ENCODE assay signal across 8 cellular contexts in genomic region chr17:29293890-29294579, GRCh38. TPM values are rescaled to one million over a fixed set of nuclear protein-coding genes. Genes with fewer than 3 reads are reported as not detected.
DNase-seq lines count a peak whose midpoint lies in the region; ATAC-seq, FAIRE-seq and TF ChIP-seq lines count a peak whose summit lies in the region.

TSS of gene NUFIP2 (minus strand) at chr17:29294148. CDS start at chr17:29294059, 89 bp downstream.

- peak within 1 kb of the TSS; percentile 86 for H3K9ac ChIP-seq in Loucy (ENCODE audit: low read depth, low read length, poor library complexity, severe bottlenecking)

- H3K9me2 ChIP-seq in Loucy (replicated peaks; ENCODE audit: low read depth, low read length) = no peaks in the 10 kb centered on the region

- H3K4me2 ChIP-seq in Loucy (ENCODE audit: low read depth, low read length, poor library complexity, severe bottlenecking) = peak within 1 kb of the TSS; percentile 75

- H2AFZ ChIP-seq in Loucy (ENCODE audit: low read length) = peak within 1 kb of the TSS; percentile 94

- H3K4me1 Mint-ChIP-seq in naive thymus-derived CD8-positive, alpha-beta T cell = peaks cover 15 to 50% (median 40%) of the 10 kb centered on the region in 4 donors

- H3K79me2 ChIP-seq in Loucy (ENCODE audit: insufficient read depth, low read length) = peaks cover 48% of the 10 kb centered on the region

- peak within 1 kb of the TSS; percentile 97 to 100 (median 99) for H3K4me3 Mint-ChIP-seq in naive thymus-derived CD8-positive, alpha-beta T cell

- no peaks in the 10 kb centered on the region for H3K27me3 Mint-ChIP-seq in naive thymus-derived CD8-positive, alpha-beta T cell

- H3K4me1 ChIP-seq in Loucy (ENCODE audit: insufficient read depth, low read length, poor library complexity, severe bottlenecking) = peaks cover 39% of the 10 kb centered on the region

- peaks cover 43% of the 10 kb centered on the region for H4K20me1 ChIP-seq in Loucy (ENCODE audit: insufficient read depth, low read length, poor library complexity, severe bottlenecking)

- no peaks in the 10 kb centered on the region for H3K9me3 Mint-ChIP-seq in naive thymus-derived CD8-positive, alpha-beta T cell

- H3K27ac Mint-ChIP-seq in naive thymus-derived CD8-positive, alpha-beta T cell = peak within 1 kb of the TSS; percentile 97 to 99 (median 98)

- no peaks in the 10 kb centered on the region for H3K9me3 ChIP-seq in Loucy (ENCODE audit: insufficient read depth, low read depth, low read length)

- peaks cover 5% of the 10 kb centered on the region for H3K27me3 ChIP-seq in Loucy (ENCODE audit: insufficient read depth, low read length, poor library complexity, severe bottlenecking)

- peak; percentile 99 for DNase-seq in EL
- DNase-seq in H54 (ENCODE audit: insufficient read length, low spot score) = peak; percentile 99
- DNase-seq in activated T-helper 9 cell treated with anti-CD3 and anti-CD28 coated beads, Interleukin-2, amount 50 U/mL, for 16 hours (ENCODE audit: low read depth) = peak; percentile 98
- DNase-seq in fibroblast of mammary gland (ENCODE audit: low read depth) = peak; percentile 97
- DNase-seq in naive thymus-derived CD8-positive, alpha-beta T cell = peak; percentile 92 to 99 (median 98)
- DNase-seq in stimulated activated naive CD4-positive, alpha-beta T cell (lab: John Stamatoyannopoulos, UW) = peak; percentile 95 to 99 (median 98)

- H3K4me3 ChIP-seq in Loucy (ENCODE audit: low read length, poor library complexity, severe bottlenecking) (peak within 1 kb of the TSS; percentile 77), fibroblast of mammary gland (ENCODE audit: control insufficient read depth, low read depth, low read length) (peak within 1 kb of the TSS; percentile 97)

- peak; percentile 84 to 86 for ATAC-seq in naive thymus-derived CD8-positive, alpha-beta T cell

- peak; percentile 96 for FAIRE-seq in H54 (lab: Jason Lieb, UNC)

- H3K36me3 Mint-ChIP-seq in naive thymus-derived CD8-positive, alpha-beta T cell = peaks cover 0 to 16% (median 4%) of the 10 kb centered on the region in 3 donors

- peaks cover 10% of the 10 kb centered on the region for H3K36me3 ChIP-seq in Loucy (ENCODE audit: insufficient read depth, low read length)

- TF ChIP-seq CTCF in Loucy (conservative IDR thresholded peaks at IDR 0.05; ENCODE audit: low read length) (no peak), fibroblast of mammary gland (conservative IDR thresholded peaks at IDR 0.05; ENCODE audit: control insufficient read depth, insufficient read depth, low read depth, low read length) (no peak)

- TF ChIP-seq POLR2A in H54 (IDR thresholded peaks at IDR 0.05; ENCODE audit: low read depth, low read length) (peak; percentile 99), Raji (IDR thresholded peaks at IDR 0.05; ENCODE audit: insufficient read depth, low read depth, low read length) (peak; percentile 100)

- no peaks in the 10 kb centered on the region; the same call in 1 of the 2 replicates for H3F3A ChIP-seq in Loucy (ENCODE audit: low read depth)

- POLR2A ChIA-PET in naive thymus-derived CD8-positive, alpha-beta T cell (lab: Charles Lee) = interaction anchor here (0.5 to 2.7 kb wide), 29 partner anchors 8 to 723 kb away, joined by 3 to 21 read pairs (median 4); partner anchors contain the start of genes MYO18A, PHF12, PIGS and TAOK1

RNA-seq across cellular contexts. Expression of gene NUFIP2, which starts in this region (rescaled TPM):
- 10 to 100 TPM; 71.3 to 89.3 TPM for total RNA-seq in naive thymus-derived CD8-positive, alpha-beta T cell
- 10 to 100 TPM in 2 of 3 donors, 1 to 10 TPM in 1; 9.2 to 11.9 (median 11.5) TPM for polyA plus RNA-seq in naive thymus-derived CD8-positive, alpha-beta T cell

Comparison
In these comparisons a context has a peak if more than half of its experiments do, and no peak if none do; other contexts are left out.
1. Peak in every context shown above with its lines: DNase-seq, ATAC-seq and H3K4me3 ChIP-seq.